In the genomic region with DNA sequence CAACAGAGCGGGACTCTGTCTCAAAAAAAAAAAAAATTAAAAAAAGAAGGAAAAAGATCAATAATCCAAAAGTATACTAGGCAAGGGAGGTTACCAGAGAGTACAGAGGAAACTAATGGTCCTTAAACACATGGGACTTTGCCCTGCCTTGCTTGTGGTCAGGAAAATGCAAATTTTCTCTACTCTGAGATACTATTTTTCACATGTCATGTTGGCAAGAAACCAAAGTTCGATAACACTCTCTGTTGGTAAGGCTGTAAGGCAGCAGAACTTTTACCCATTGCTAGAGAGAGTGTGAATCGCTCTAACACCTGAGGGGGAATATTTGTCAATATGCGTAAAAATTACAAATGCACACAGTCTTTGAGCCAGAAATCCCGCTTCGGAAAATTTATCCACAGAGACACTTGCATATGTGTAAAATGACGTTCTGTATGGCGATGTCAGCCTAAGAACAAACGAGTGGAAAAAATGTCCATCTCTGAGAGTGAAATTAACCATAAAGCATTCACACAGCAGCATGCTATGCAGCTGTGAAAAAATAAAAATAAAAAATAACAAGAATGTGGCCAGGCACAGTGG, we compare ENCODE assay signal across 1 cellular context.
TF ChIP-seq lines count a peak whose summit lies in the region.

No MANE protein-coding gene starts in this region.

TF ChIP-seq in GM12878, 131 proteins besides CTCF, POLR2A, EP300 and RAD21 (continued from another document and continues in another):
- TF ChIP-seq, protein P1, sequence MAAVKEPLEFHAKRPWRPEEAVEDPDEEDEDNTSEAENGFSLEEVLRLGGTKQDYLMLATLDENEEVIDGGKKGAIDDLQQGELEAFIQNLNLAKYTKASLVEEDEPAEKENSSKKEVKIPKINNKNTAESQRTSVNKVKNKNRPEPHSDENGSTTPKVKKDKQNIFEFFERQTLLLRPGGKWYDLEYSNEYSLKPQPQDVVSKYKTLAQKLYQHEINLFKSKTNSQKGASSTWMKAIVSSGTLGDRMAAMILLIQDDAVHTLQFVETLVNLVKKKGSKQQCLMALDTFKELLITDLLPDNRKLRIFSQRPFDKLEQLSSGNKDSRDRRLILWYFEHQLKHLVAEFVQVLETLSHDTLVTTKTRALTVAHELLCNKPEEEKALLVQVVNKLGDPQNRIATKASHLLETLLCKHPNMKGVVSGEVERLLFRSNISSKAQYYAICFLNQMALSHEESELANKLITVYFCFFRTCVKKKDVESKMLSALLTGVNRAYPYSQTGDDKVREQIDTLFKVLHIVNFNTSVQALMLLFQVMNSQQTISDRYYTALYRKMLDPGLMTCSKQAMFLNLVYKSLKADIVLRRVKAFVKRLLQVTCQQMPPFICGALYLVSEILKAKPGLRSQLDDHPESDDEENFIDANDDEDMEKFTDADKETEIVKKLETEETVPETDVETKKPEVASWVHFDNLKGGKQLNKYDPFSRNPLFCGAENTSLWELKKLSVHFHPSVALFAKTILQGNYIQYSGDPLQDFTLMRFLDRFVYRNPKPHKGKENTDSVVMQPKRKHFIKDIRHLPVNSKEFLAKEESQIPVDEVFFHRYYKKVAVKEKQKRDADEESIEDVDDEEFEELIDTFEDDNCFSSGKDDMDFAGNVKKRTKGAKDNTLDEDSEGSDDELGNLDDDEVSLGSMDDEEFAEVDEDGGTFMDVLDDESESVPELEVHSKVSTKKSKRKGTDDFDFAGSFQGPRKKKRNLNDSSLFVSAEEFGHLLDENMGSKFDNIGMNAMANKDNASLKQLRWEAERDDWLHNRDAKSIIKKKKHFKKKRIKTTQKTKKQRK (IDR thresholded peaks at IDR 0.05; ENCODE audit: low read depth, low read length), result no peak
- peak; percentile 75 for TF ChIP-seq MEF2B (IDR thresholded peaks at IDR 0.05; ENCODE audit: partially characterized antibody, poor library complexity, severe bottlenecking)
- TF ChIP-seq NFYA (IDR thresholded peaks at IDR 0.05; ENCODE audit: borderline replicate concordance, low read depth, low read length), result no peak
- TF ChIP-seq IKZF2 (IDR thresholded peaks at IDR 0.05), result peak; percentile 85 to 90
- peak; percentile 54 for TF ChIP-seq SP1 (IDR thresholded peaks at IDR 0.05; ENCODE audit: low read depth, low read length)
- TF ChIP-seq SIX5 (IDR thresholded peaks at IDR 0.05; ENCODE audit: low read depth, low read length, severe bottlenecking), result no peak
- TF ChIP-seq ZNF217 (IDR thresholded peaks at IDR 0.05), result peak; percentile 81
- TF ChIP-seq ZSCAN29 (IDR thresholded peaks at IDR 0.05), result no peak
- no peak for TF ChIP-seq TCF12 (IDR thresholded peaks at IDR 0.05; ENCODE audit: low read depth, low read length)
- TF ChIP-seq, protein P2, sequence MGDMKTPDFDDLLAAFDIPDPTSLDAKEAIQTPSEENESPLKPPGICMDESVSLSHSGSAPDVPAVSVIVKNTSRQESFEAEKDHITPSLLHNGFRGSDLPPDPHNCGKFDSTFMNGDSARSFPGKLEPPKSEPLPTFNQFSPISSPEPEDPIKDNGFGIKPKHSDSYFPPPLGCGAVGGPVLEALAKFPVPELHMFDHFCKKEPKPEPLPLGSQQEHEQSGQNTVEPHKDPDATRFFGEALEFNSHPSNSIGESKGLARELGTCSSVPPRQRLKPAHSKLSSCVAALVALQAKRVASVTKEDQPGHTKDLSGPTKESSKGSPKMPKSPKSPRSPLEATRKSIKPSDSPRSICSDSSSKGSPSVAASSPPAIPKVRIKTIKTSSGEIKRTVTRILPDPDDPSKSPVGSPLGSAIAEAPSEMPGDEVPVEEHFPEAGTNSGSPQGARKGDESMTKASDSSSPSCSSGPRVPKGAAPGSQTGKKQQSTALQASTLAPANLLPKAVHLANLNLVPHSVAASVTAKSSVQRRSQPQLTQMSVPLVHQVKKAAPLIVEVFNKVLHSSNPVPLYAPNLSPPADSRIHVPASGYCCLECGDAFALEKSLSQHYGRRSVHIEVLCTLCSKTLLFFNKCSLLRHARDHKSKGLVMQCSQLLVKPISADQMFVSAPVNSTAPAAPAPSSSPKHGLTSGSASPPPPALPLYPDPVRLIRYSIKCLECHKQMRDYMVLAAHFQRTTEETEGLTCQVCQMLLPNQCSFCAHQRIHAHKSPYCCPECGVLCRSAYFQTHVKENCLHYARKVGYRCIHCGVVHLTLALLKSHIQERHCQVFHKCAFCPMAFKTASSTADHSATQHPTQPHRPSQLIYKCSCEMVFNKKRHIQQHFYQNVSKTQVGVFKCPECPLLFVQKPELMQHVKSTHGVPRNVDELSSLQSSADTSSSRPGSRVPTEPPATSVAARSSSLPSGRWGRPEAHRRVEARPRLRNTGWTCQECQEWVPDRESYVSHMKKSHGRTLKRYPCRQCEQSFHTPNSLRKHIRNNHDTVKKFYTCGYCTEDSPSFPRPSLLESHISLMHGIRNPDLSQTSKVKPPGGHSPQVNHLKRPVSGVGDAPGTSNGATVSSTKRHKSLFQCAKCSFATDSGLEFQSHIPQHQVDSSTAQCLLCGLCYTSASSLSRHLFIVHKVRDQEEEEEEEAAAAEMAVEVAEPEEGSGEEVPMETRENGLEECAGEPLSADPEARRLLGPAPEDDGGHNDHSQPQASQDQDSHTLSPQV (IDR thresholded peaks at IDR 0.05), result no peak
- TF ChIP-seq YY1 (IDR thresholded peaks at IDR 0.05; ENCODE audit: low read depth, low read length), result no peak
- TF ChIP-seq, protein P3, sequence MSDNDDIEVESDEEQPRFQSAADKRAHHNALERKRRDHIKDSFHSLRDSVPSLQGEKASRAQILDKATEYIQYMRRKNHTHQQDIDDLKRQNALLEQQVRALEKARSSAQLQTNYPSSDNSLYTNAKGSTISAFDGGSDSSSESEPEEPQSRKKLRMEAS (IDR thresholded peaks at IDR 0.05; ENCODE audit: low read depth, low read length), result no peak
- TF ChIP-seq, protein P4, sequence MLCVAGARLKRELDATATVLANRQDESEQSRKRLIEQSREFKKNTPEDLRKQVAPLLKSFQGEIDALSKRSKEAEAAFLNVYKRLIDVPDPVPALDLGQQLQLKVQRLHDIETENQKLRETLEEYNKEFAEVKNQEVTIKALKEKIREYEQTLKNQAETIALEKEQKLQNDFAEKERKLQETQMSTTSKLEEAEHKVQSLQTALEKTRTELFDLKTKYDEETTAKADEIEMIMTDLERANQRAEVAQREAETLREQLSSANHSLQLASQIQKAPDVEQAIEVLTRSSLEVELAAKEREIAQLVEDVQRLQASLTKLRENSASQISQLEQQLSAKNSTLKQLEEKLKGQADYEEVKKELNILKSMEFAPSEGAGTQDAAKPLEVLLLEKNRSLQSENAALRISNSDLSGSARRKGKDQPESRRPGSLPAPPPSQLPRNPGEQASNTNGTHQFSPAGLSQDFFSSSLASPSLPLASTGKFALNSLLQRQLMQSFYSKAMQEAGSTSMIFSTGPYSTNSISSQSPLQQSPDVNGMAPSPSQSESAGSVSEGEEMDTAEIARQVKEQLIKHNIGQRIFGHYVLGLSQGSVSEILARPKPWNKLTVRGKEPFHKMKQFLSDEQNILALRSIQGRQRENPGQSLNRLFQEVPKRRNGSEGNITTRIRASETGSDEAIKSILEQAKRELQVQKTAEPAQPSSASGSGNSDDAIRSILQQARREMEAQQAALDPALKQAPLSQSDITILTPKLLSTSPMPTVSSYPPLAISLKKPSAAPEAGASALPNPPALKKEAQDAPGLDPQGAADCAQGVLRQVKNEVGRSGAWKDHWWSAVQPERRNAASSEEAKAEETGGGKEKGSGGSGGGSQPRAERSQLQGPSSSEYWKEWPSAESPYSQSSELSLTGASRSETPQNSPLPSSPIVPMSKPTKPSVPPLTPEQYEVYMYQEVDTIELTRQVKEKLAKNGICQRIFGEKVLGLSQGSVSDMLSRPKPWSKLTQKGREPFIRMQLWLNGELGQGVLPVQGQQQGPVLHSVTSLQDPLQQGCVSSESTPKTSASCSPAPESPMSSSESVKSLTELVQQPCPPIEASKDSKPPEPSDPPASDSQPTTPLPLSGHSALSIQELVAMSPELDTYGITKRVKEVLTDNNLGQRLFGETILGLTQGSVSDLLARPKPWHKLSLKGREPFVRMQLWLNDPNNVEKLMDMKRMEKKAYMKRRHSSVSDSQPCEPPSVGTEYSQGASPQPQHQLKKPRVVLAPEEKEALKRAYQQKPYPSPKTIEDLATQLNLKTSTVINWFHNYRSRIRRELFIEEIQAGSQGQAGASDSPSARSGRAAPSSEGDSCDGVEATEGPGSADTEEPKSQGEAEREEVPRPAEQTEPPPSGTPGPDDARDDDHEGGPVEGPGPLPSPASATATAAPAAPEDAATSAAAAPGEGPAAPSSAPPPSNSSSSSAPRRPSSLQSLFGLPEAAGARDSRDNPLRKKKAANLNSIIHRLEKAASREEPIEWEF (IDR thresholded peaks at IDR 0.05; ENCODE audit: insufficient replicate concordance, low read depth, low read length), result peak; percentile 85
- no peak for TF ChIP-seq SUZ12 (IDR thresholded peaks at IDR 0.05; ENCODE audit: unreplicated experiment)
- TF ChIP-seq SMARCA5 (IDR thresholded peaks at IDR 0.05), result 0 out of 2 replicates have a peak, but pooled peaks have one; percentile 31
- TF ChIP-seq ZNF274 (IDR thresholded peaks at IDR 0.05; ENCODE audit: insufficient read depth, insufficient read length), result no peak
- TF ChIP-seq ZNF207 (IDR thresholded peaks at IDR 0.05; ENCODE audit: borderline replicate concordance), result no peak
- TF ChIP-seq MYC (IDR thresholded peaks at IDR 0.05; ENCODE audit: insufficient read depth, insufficient read length, insufficient replicate concordance, low read length, severe bottlenecking), result no peak
- TF ChIP-seq, protein P5, sequence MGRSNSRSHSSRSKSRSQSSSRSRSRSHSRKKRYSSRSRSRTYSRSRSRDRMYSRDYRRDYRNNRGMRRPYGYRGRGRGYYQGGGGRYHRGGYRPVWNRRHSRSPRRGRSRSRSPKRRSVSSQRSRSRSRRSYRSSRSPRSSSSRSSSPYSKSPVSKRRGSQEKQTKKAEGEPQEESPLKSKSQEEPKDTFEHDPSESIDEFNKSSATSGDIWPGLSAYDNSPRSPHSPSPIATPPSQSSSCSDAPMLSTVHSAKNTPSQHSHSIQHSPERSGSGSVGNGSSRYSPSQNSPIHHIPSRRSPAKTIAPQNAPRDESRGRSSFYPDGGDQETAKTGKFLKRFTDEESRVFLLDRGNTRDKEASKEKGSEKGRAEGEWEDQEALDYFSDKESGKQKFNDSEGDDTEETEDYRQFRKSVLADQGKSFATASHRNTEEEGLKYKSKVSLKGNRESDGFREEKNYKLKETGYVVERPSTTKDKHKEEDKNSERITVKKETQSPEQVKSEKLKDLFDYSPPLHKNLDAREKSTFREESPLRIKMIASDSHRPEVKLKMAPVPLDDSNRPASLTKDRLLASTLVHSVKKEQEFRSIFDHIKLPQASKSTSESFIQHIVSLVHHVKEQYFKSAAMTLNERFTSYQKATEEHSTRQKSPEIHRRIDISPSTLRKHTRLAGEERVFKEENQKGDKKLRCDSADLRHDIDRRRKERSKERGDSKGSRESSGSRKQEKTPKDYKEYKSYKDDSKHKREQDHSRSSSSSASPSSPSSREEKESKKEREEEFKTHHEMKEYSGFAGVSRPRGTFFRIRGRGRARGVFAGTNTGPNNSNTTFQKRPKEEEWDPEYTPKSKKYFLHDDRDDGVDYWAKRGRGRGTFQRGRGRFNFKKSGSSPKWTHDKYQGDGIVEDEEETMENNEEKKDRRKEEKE (IDR thresholded peaks at IDR 0.05), result no peak
- TF ChIP-seq, protein P6, sequence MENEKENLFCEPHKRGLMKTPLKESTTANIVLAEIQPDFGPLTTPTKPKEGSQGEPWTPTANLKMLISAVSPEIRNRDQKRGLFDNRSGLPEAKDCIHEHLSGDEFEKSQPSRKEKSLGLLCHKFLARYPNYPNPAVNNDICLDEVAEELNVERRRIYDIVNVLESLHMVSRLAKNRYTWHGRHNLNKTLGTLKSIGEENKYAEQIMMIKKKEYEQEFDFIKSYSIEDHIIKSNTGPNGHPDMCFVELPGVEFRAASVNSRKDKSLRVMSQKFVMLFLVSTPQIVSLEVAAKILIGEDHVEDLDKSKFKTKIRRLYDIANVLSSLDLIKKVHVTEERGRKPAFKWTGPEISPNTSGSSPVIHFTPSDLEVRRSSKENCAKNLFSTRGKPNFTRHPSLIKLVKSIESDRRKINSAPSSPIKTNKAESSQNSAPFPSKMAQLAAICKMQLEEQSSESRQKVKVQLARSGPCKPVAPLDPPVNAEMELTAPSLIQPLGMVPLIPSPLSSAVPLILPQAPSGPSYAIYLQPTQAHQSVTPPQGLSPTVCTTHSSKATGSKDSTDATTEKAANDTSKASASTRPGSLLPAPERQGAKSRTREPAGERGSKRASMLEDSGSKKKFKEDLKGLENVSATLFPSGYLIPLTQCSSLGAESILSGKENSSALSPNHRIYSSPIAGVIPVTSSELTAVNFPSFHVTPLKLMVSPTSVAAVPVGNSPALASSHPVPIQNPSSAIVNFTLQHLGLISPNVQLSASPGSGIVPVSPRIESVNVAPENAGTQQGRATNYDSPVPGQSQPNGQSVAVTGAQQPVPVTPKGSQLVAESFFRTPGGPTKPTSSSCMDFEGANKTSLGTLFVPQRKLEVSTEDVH (IDR thresholded peaks at IDR 0.05; ENCODE audit: low read depth, partially characterized antibody), result peak; percentile 47
- TF ChIP-seq, protein P7, sequence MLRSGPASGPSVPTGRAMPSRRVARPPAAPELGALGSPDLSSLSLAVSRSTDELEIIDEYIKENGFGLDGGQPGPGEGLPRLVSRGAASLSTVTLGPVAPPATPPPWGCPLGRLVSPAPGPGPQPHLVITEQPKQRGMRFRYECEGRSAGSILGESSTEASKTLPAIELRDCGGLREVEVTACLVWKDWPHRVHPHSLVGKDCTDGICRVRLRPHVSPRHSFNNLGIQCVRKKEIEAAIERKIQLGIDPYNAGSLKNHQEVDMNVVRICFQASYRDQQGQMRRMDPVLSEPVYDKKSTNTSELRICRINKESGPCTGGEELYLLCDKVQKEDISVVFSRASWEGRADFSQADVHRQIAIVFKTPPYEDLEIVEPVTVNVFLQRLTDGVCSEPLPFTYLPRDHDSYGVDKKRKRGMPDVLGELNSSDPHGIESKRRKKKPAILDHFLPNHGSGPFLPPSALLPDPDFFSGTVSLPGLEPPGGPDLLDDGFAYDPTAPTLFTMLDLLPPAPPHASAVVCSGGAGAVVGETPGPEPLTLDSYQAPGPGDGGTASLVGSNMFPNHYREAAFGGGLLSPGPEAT (IDR thresholded peaks at IDR 0.05; ENCODE audit: low read depth), result peak; percentile 93
- no peak for TF ChIP-seq PAX5 (IDR thresholded peaks at IDR 0.05; ENCODE audit: borderline replicate concordance, low read depth, low read length)
- TF ChIP-seq RB1 (IDR thresholded peaks at IDR 0.05; ENCODE audit: borderline replicate concordance), result peak; percentile 45; the same call in 1 of the 2 replicates
- TF ChIP-seq, protein P8, sequence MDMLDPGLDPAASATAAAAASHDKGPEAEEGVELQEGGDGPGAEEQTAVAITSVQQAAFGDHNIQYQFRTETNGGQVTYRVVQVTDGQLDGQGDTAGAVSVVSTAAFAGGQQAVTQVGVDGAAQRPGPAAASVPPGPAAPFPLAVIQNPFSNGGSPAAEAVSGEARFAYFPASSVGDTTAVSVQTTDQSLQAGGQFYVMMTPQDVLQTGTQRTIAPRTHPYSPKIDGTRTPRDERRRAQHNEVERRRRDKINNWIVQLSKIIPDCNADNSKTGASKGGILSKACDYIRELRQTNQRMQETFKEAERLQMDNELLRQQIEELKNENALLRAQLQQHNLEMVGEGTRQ (IDR thresholded peaks at IDR 0.05; ENCODE audit: borderline replicate concordance, low read depth, low read length), result no peak
- TF ChIP-seq STAT3 (IDR thresholded peaks at IDR 0.05; ENCODE audit: low read depth, low read length), result 0 out of 2 replicates have a peak, but pooled peaks have one; percentile 60
- 0 out of 2 replicates have a peak, but pooled peaks have one; percentile 30 for TF ChIP-seq RAD51 (IDR thresholded peaks at IDR 0.05)
- no peak for TF ChIP-seq BCL11A (IDR thresholded peaks at IDR 0.05; ENCODE audit: low read depth, low read length)
- TF ChIP-seq SREBF1 (IDR thresholded peaks at IDR 0.05; ENCODE audit: low read length), result no peak
